Comparison of ENCODE assay signal across 8 cellular contexts in genomic region chr12:64618953-64619590, GRCh38. TPM values are rescaled to one million over a fixed set of nuclear protein-coding genes. Genes with fewer than 3 reads are reported as not detected.
DNase-seq lines count a peak whose midpoint lies in the region; ATAC-seq and TF ChIP-seq lines count a peak whose summit lies in the region.

No MANE protein-coding gene starts in this region.

- peak overlapping the region in 1 of 2 donors; percentile 14 for H3K27ac ChIP-seq in right atrium auricular region
- peak overlapping the region in 3 of 4 donors; percentile 13 to 82 (median 36) for H3K27ac ChIP-seq in Peyer's patch
- H3K27ac ChIP-seq in tibial artery: peak overlapping the region; percentile 80 to 88

- no peak for TF ChIP-seq POLR2A in Peyer's patch (IDR thresholded peaks at IDR 0.05)

- H3K4me1 ChIP-seq in right atrium auricular region (peaks cover 0 to 65% of the 10 kb centered on the region in 2 donors), Peyer's patch (peaks cover 0 to 21% (median 9%) of the 10 kb centered on the region in 4 donors), tibial artery (peaks cover 0 to 99% (median 56%) of the 10 kb centered on the region in 4 donors)

- no peaks in the 10 kb centered on the region for H3K9me3 ChIP-seq in right atrium auricular region
- H3K9me3 ChIP-seq in Peyer's patch: no peaks in the 10 kb centered on the region
- no peaks in the 10 kb centered on the region for H3K9me3 ChIP-seq in tibial artery

- H3K4me3 ChIP-seq in right atrium auricular region (no peak overlapping the region), Peyer's patch (peak overlapping the region in 1 of 4 donors; percentile 20), fibroblast of pulmonary artery (replicated peaks; ENCODE audit: low read depth, low read length) (no peak overlapping the region), tibial artery (no peak overlapping the region)

- DNase-seq in Right ventricle myocardium superior (no peak), right atrium auricular region (ENCODE audit: low spot score) (no peak), Peyer's patch (no peak), fibroblast of pulmonary artery (ENCODE audit: low read depth) (peak; percentile 80), tibial artery (no peak), SHP77 (lab: John Stamatoyannopoulos, UW) (no peak)
- DNase-seq in activated CD4-positive, alpha-beta T cell treated with anti-CD3 and anti-CD28 coated beads for 1 hour: no peak

- H3K27me3 ChIP-seq in right atrium auricular region (no peaks in the 10 kb centered on the region), Peyer's patch (no peaks in the 10 kb centered on the region), tibial artery (no peaks in the 10 kb centered on the region)

- ATAC-seq in Right ventricle myocardium superior (ENCODE audit: poor library complexity) (peak; percentile 61), HG02973 (IDR thresholded peaks at IDR 0.05; ENCODE audit: unreplicated experiment) (peak; percentile 45)

- intact Hi-C loops in Right ventricle myocardium superior (cut with DNase I) (no loop called here), tibial artery (cut with DNase I; ENCODE audit: low total_unique reads) (no loop called here)

- H3K36me3 ChIP-seq in right atrium auricular region: no peaks in the 10 kb centered on the region
- H3K36me3 ChIP-seq in Peyer's patch: no peaks in the 10 kb centered on the region
- H3K36me3 ChIP-seq in tibial artery: no peaks in the 10 kb centered on the region

- no peak for TF ChIP-seq CTCF in right atrium auricular region (IDR thresholded peaks at IDR 0.05)
- TF ChIP-seq CTCF in Peyer's patch (IDR thresholded peaks at IDR 0.05): no peak
- no peak for TF ChIP-seq CTCF in fibroblast of pulmonary artery (IDR thresholded peaks at IDR 0.05; ENCODE audit: low read length, missing control alignments)
- TF ChIP-seq CTCF in tibial artery (IDR thresholded peaks at IDR 0.05): no peak

RNA-seq across cellular contexts. Expression of gene RASSF3, which starts 8.8 kb away (rescaled TPM):
- total RNA-seq in Right ventricle myocardium superior (117 TPM), right atrium auricular region (10 to 100 TPM; 55.4 to 88.4 TPM), Peyer's patch (10 to 100 TPM; 14.3 to 60.2 (median 27.2) TPM)
